1 cellular context compared by ENCODE assay signal in the genomic region with DNA sequence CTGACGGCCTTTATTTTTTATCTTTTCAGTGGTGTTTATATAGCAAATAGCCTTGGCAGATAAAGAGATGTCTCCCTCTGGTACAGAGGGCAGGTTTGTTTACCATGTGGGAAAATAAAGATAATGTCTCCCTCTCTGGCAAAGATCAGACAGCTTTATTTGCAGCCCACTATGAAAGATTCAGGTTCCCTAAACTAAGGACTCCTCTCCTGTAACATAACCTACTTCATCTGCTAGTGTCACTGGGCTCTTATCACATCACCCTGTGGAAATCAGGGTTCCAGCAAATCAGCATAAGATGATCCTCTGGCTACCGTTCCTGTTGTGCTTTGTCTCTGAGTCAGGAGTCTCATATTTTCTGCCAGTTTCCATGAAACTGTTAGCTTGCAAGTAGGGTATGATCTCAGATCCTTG.
TF ChIP-seq lines count a peak whose summit lies in the region.

No MANE protein-coding gene starts in this region.

TF ChIP-seq in K562, 482 proteins besides CTCF, POLR2A, EP300 and RAD21:
- TF ChIP-seq GABPB2 (CRISPR knock-in tag; conservative IDR thresholded peaks at IDR 0.05), result no peak
- TF ChIP-seq, protein P1, sequence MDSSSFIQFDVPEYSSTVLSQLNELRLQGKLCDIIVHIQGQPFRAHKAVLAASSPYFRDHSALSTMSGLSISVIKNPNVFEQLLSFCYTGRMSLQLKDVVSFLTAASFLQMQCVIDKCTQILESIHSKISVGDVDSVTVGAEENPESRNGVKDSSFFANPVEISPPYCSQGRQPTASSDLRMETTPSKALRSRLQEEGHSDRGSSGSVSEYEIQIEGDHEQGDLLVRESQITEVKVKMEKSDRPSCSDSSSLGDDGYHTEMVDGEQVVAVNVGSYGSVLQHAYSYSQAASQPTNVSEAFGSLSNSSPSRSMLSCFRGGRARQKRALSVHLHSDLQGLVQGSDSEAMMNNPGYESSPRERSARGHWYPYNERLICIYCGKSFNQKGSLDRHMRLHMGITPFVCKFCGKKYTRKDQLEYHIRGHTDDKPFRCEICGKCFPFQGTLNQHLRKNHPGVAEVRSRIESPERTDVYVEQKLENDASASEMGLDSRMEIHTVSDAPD (CRISPR knock-in tag; IDR thresholded peaks at IDR 0.05), result no peak
- TF ChIP-seq TCF7 (IDR thresholded peaks at IDR 0.05; ENCODE audit: borderline replicate concordance), result no peak
